8 cellular contexts compared by ENCODE assay signal in the genomic region with DNA sequence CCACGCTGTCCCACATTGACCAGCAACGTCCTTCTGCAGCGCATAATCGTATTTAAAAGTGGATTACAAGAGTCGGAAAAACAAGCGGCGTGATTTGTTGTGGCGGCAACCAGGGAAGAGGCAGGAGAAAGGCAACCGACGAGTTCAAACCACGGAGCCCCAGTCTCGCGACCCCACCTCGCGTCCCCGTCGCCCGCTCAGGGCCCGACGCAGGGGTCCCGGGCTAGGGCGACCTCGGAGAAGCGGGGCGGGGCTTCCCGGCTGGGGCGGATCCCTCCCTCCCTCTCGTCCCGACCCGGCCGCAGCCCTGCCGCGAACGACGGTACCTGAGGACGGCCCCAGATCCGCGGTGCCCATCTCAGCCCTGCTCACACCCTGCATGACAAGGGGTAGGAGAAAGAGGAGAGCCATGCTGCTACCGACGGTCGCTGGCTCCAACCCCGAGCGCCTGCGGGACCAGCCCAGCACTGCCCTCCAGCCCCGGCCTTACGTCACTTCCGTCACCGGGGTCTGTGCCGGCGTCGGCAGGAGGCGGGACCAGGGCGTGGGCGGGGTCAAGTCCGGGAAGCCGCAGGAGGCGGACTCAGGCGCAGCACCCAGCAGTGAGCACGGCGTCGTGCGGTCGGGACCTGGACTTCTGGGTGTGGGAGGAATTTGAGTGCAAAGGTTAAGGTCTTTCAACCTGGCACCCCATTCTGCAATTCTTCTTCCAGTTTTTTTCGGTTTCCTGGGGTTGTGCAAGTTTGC. TPM values are rescaled to one million over a fixed set of nuclear protein-coding genes. Genes with fewer than 3 reads are reported as not detected.
DNase-seq lines count a peak whose midpoint lies in the region; ATAC-seq, FAIRE-seq and TF ChIP-seq lines count a peak whose summit lies in the region.

A gene (minus strand): TSS at position 469 of the 747 bp plus-strand sequence. CDS start 58 bp downstream, at position 411.

- peak within 1 kb of the TSS; percentile 99 for H3K14ac ChIP-seq in neuronal stem cell (ENCODE audit: low read length)

- H2BK5ac ChIP-seq in neuronal stem cell (ENCODE audit: low read length): peak within 1 kb of the TSS; percentile 89

- no peaks in the 10 kb centered on the region for H3K27me3 ChIP-seq in neuronal stem cell (ENCODE audit: control insufficient read depth in 3 of 3, insufficient read depth in 3 of 3, low read depth in 1 of 3, low read length in 3 of 3)

- H2AFZ ChIP-seq in neuronal stem cell (ENCODE audit: low read length): peak within 1 kb of the TSS; percentile 100

- ATAC-seq in HG02588 (IDR thresholded peaks at IDR 0.05; ENCODE audit: unreplicated experiment) (peak; percentile 96), SK-N-SH treated with all-trans-retinoic acid at 6 μM for 48 hours (peak; percentile 99)

- peak within 1 kb of the TSS; percentile 70 for H3K4me2 ChIP-seq in neuronal stem cell (ENCODE audit: insufficient read depth, low read length, poor library complexity, severe bottlenecking)

- no peaks in the 10 kb centered on the region for H3K36me3 ChIP-seq in neuronal stem cell (replicated peaks in 1 of 2; ENCODE audit: control insufficient read depth in 2 of 2, insufficient read depth in 2 of 2, low read length in 2 of 2)

- no peaks in the 10 kb centered on the region for H3K9me3 ChIP-seq in neuronal stem cell (replicated peaks in 1 of 2; ENCODE audit: control insufficient read depth in 2 of 2, insufficient read depth in 1 of 2, low read depth in 1 of 2, low read length in 2 of 2)

- H4K91ac ChIP-seq in neuronal stem cell (ENCODE audit: low read depth, low read length, poor library complexity): peak within 1 kb of the TSS; percentile 49

- no CpG with 5 or more reads among the region's 64 CpGs for WGBS in neuronal stem cell (ENCODE audit: extremely low coverage in 2 of 2, insufficient read length in 2 of 2, insufficient replicate concordance in 1 of 2), 2 donors

- H2BK15ac ChIP-seq in neuronal stem cell (ENCODE audit: low read length): peak within 1 kb of the TSS; percentile 61

- peak within 1 kb of the TSS; percentile 97 for H3K23ac ChIP-seq in neuronal stem cell (ENCODE audit: low read depth, low read length, poor library complexity)

- H2BK12ac ChIP-seq in neuronal stem cell (ENCODE audit: low read length): no peak within 1 kb of the TSS

- H3K18ac ChIP-seq in neuronal stem cell (ENCODE audit: low read length): peak within 1 kb of the TSS; percentile 99

- no peak for TF ChIP-seq CTCF in subcutaneous adipose tissue (IDR thresholded peaks at IDR 0.05; ENCODE audit: low read depth)

- peak within 1 kb of the TSS; percentile 97 for H3K9ac ChIP-seq in neuronal stem cell (ENCODE audit: low read depth, low read length, poor library complexity)

- H3K4me3 ChIP-seq in GM08714 (ENCODE audit: low read length): peak within 1 kb of the TSS; percentile 97
- H3K4me3 ChIP-seq in neuronal stem cell (ENCODE audit: low read length in 2 of 2): peak within 1 kb of the TSS; percentile 90 to 100

- peak within 1 kb of the TSS; percentile 68 for H3K27ac ChIP-seq in neuronal stem cell (replicated peaks; ENCODE audit: low read length)

- H2BK120ac ChIP-seq in neuronal stem cell (ENCODE audit: low read depth, low read length): no peak within 1 kb of the TSS

- peaks cover 8% of the 10 kb centered on the region for H3K79me1 ChIP-seq in neuronal stem cell (ENCODE audit: low read depth, low read length)

- H3K4me1 ChIP-seq in neuronal stem cell (ENCODE audit: control insufficient read depth in 2 of 2, insufficient read depth in 1 of 2, low read depth in 1 of 2, low read length in 2 of 2): peaks cover 4 to 6% of the 10 kb centered on the region in 2 donors

- FAIRE-seq in frontal cortex (lab: Jason Lieb, UNC): no peak

- no peak within 1 kb of the TSS for H4K8ac ChIP-seq in neuronal stem cell (ENCODE audit: low read depth, low read length)

- no peak within 1 kb of the TSS for H2AK5ac ChIP-seq in neuronal stem cell (ENCODE audit: low read depth, low read length)

- H3K4ac ChIP-seq in neuronal stem cell (ENCODE audit: low read length): no peak within 1 kb of the TSS

- DNase-seq in NCI-H1092 treated with DMSO at 0.1 percent for 48 hours (lab: John Stamatoyannopoulos, UW) (peak; percentile 71), frontal cortex (ENCODE audit: low spot score in 2 of 2) (peak; percentile 88 to 92), neuronal stem cell (ENCODE audit: low spot score) (peak; percentile 83)
- DNase-seq in activated naive CD4-positive, alpha-beta T cell treated with anti-CD3 and anti-CD28 coated beads, Interleukin-2, amount 50 U/mL, for 16 hours: peak; percentile 96

TF ChIP-seq in SK-N-SH treated with all-trans-retinoic acid at 6 μM for 48 hours, 23 proteins besides CTCF, POLR2A, EP300 and RAD21:
- TF ChIP-seq ZFP3 (CRISPR knock-in tag; IDR thresholded peaks at IDR 0.05): 0 out of 2 replicates have a peak, but pooled peaks have one; percentile 21
- TF ChIP-seq, protein P1, sequence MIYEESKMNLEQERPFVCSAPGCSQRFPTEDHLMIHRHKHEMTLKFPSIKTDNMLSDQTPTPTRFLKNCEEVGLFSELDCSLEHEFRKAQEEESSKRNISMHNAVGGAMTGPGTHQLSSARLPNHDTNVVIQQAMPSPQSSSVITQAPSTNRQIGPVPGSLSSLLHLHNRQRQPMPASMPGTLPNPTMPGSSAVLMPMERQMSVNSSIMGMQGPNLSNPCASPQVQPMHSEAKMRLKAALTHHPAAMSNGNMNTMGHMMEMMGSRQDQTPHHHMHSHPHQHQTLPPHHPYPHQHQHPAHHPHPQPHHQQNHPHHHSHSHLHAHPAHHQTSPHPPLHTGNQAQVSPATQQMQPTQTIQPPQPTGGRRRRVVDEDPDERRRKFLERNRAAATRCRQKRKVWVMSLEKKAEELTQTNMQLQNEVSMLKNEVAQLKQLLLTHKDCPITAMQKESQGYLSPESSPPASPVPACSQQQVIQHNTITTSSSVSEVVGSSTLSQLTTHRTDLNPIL (CRISPR knock-in tag; IDR thresholded peaks at IDR 0.05; ENCODE audit: low read depth): no peak

RNA-seq across cellular contexts. Expression of the gene that starts here (rescaled TPM):
- 66.4 TPM for total RNA-seq in frontal cortex
- polyA plus RNA-seq in neuronal stem cell (2013, experiment 1 of 2): 18.1 TPM
- 17.8 TPM for polyA plus RNA-seq in neuronal stem cell (2013, experiment 2 of 2)
- 100 to 1,000 TPM; 174 to 297 (median 208) TPM for total RNA-seq in subcutaneous adipose tissue

Comparison
In these comparisons a context has a peak if more than half of its experiments do, and no peak if none do; other contexts are left out.
1. Peak in every context shown above with its lines: DNase-seq, ATAC-seq, H3K4me3 ChIP-seq and H3K27ac ChIP-seq.